ENCODE assay signal across 8 cellular contexts in genomic region chr15:45187894-45188830, GRCh38. TPM values are rescaled to one million over a fixed set of nuclear protein-coding genes. Genes with fewer than 3 reads are reported as not detected.
DNase-seq lines count a peak whose midpoint lies in the region; ATAC-seq and TF ChIP-seq lines count a peak whose summit lies in the region.

A gene with protein sequence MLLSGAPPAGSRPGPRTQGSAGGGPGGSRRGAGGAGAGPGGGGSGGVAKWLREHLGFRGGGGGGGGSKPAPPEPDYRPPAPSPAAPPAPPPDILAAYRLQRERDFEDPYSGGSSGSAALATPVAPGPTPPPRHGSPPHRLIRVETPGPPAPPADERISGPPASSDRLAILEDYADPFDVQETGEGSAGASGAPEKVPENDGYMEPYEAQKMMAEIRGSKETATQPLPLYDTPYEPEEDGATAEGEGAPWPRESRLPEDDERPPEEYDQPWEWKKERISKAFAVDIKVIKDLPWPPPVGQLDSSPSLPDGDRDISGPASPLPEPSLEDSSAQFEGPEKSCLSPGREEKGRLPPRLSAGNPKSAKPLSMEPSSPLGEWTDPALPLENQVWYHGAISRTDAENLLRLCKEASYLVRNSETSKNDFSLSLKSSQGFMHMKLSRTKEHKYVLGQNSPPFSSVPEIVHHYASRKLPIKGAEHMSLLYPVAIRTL (minus strand): TSS chr15:45187966. CDS start chr15:45187951, 15 bp downstream.

- TF ChIP-seq POLR2A in GM18526 (IDR thresholded peaks at IDR 0.05; ENCODE audit: extremely low read depth, insufficient read length), result peak; percentile 36

- H3K4me3 ChIP-seq in liver (ENCODE audit: low read depth in 1 of 3, low read length in 3 of 3), result peak within 1 kb of the TSS; percentile 27 to 88 (median 88)

- no peaks in the 10 kb centered on the region for H3K27me3 ChIP-seq in liver (ENCODE audit: control insufficient read depth in 4 of 4, insufficient read depth in 4 of 4, low read length in 3 of 4)

- H3K36me3 ChIP-seq in liver (ENCODE audit: control insufficient read depth in 4 of 4, insufficient read depth in 3 of 4, low read depth in 1 of 4, low read length in 3 of 4), result no peaks in the 10 kb centered on the region

- ATAC-seq in GM21423 (IDR thresholded peaks at IDR 0.05; ENCODE audit: unreplicated experiment), result no peak

- no peaks in the 10 kb centered on the region for H3K9me3 ChIP-seq in liver (ENCODE audit: control insufficient read depth in 4 of 4, low read length in 3 of 4)

- H3K9ac ChIP-seq in liver (ENCODE audit: low read depth in 1 of 2, low read length in 2 of 2), result peak within 1 kb of the TSS in 1 of 2 donors; percentile 52

- H3K27ac ChIP-seq in liver (ENCODE audit: low read depth in 1 of 2, low read length in 2 of 2), result peak within 1 kb of the TSS; percentile 37 to 66

- H3K4me1 ChIP-seq in liver (ENCODE audit: control insufficient read depth in 4 of 4, insufficient read depth in 4 of 4, low read length in 3 of 4), result peaks cover 20 to 44% (median 30%) of the 10 kb centered on the region in 4 donors

- no peak for TF ChIP-seq RAD21 in liver (IDR thresholded peaks at IDR 0.05)

- TF ChIP-seq CTCF in liver (IDR thresholded peaks at IDR 0.05; ENCODE audit: low read depth, low read length, missing input control), result no peak

- DNase-seq in NCI-H1436 treated with DMSO at 0.1 percent for 48 hours (lab: John Stamatoyannopoulos, UW), result peak; percentile 53
- peak; percentile 65 for DNase-seq in activated CD4-positive, CD25-positive, alpha-beta regulatory T cell treated with anti-CD3 and anti-CD28 coated beads, Interleukin-2, amount 50 U/mL, for 72 hours
- DNase-seq in cerebellum (ENCODE audit: low spot score), result peak; percentile 93
- DNase-seq in stimulated activated CD4-positive, alpha-beta T cell treated with anti-CD3 and anti-CD28 coated beads, Interleukin-4, amount 100 ng/mL, for 24 hours, result peak; percentile 88
- DNase-seq in inferior parietal cortex (ENCODE audit: extremely low spot score), result no peak

- 3% methylated on average over 55 of the region's 57 CpGs for WGBS in liver

TF ChIP-seq in liver, 16 proteins besides CTCF, POLR2A, EP300 and RAD21:
- TF ChIP-seq TAF1 (conservative IDR thresholded peaks at IDR 0.05) (no peak), FOXA1 (IDR thresholded peaks at IDR 0.05) (no peak), EGR1 (IDR thresholded peaks at IDR 0.05; ENCODE audit: low read depth in 2 of 2) (no peak), HNF4G (IDR thresholded peaks at IDR 0.05) (no peak), MAX (IDR thresholded peaks at IDR 0.05) (no peak), GABPA (IDR thresholded peaks at IDR 0.05 in 1 of 2, conservative IDR thresholded peaks at IDR 0.05 in 1 of 2) (no peak), YY1 (IDR thresholded peaks at IDR 0.05) (no peak), FOXA2 (IDR thresholded peaks at IDR 0.05) (no peak), NR2F2 (IDR thresholded peaks at IDR 0.05) (no peak), ATF3 (IDR thresholded peaks at IDR 0.05) (no peak), REST (IDR thresholded peaks at IDR 0.05) (no peak), SP1 (IDR thresholded peaks at IDR 0.05) (no peak), RXRA (IDR thresholded peaks at IDR 0.05) (no peak), JUND (IDR thresholded peaks at IDR 0.05) (no peak), HNF4A (conservative IDR thresholded peaks at IDR 0.05) (no peak)
- TF ChIP-seq, protein P1, sequence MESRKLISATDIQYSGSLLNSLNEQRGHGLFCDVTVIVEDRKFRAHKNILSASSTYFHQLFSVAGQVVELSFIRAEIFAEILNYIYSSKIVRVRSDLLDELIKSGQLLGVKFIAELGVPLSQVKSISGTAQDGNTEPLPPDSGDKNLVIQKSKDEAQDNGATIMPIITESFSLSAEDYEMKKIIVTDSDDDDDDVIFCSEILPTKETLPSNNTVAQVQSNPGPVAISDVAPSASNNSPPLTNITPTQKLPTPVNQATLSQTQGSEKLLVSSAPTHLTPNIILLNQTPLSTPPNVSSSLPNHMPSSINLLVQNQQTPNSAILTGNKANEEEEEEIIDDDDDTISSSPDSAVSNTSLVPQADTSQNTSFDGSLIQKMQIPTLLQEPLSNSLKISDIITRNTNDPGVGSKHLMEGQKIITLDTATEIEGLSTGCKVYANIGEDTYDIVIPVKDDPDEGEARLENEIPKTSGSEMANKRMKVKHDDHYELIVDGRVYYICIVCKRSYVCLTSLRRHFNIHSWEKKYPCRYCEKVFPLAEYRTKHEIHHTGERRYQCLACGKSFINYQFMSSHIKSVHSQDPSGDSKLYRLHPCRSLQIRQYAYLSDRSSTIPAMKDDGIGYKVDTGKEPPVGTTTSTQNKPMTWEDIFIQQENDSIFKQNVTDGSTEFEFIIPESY (IDR thresholded peaks at IDR 0.05), result no peak

RNA-seq across cellular contexts. Expression of the gene that starts here (rescaled TPM):
- total RNA-seq in cerebellum (82.7 TPM), liver (10 to 100 TPM in 1 of 2 donors, 1 to 10 TPM in 1; 5.0 to 15.2 TPM)
- 10 to 100 TPM in 1 of 2 donors, 1 to 10 TPM in 1; 4.7 to 15.7 TPM for polyA plus RNA-seq in liver
